ENCODE assay signal across 8 cellular contexts in genomic region chr6:144932621-144933020, GRCh38.
"Had no signal": no experiment of that assay in that cellular context is flagged by ENCODE, and none has a peak within 500 bp of the region (broad histone marks: within the 10 kb centered on the region; RNA-seq: fewer than 3 reads in every experiment).

No MANE protein-coding gene starts in this region.

- FAIRE-seq: K562 had no signal

- H3K9ac ChIP-seq: GM23248 had no signal

- H3K27ac ChIP-seq: GM23248, HL-60 had no signal

- DNase-seq: GM23248, GOT3, H7, HCEC 1CT, IMR-90, KG1 had no signal

- ATAC-seq: K562 had no signal

- H3K4me3 ChIP-seq: GM23248, K562 had no signal

- H2AFZ ChIP-seq: GM23248 had no signal
